ENCODE assay signal across 14 cellular contexts in genomic region chr12:25806271-25806670, GRCh38.
A peak's percentile ranks its signal among the peaks of the same experiment; 100 is the strongest.
DNase-seq lines count a peak whose midpoint lies in the region; ATAC-seq, FAIRE-seq and TF ChIP-seq lines count a peak whose summit lies in the region.
"Had no signal": no experiment of that assay in that cellular context is flagged by ENCODE, and none has a peak within 500 bp of the region (broad histone marks: within the 10 kb centered on the region; RNA-seq: fewer than 3 reads in every experiment).

No MANE protein-coding gene starts in this region.

- H3K27ac ChIP-seq in MM.1S (ENCODE audit: low read length) (no peak overlapping the region), astrocyte (ENCODE audit: low read depth, low read length) (no peak overlapping the region), aorta (ENCODE audit: low read depth in 1 of 2, low read length in 2 of 2) (no peak overlapping the region)
- H3K27ac ChIP-seq: PC-9, prostate gland had no signal

- H4K20me1 ChIP-seq in MM.1S (ENCODE audit: insufficient read depth, low read length) (no peaks in the 10 kb centered on the region), astrocyte (ENCODE audit: insufficient read depth, low read length) (no peaks in the 10 kb centered on the region)

- H3F3A ChIP-seq in MM.1S (ENCODE audit: insufficient read depth, low read length), result no peaks in the 10 kb centered on the region

- H3K27me3 ChIP-seq in MM.1S (replicated peaks; ENCODE audit: insufficient read depth, low read length) (no peaks in the 10 kb centered on the region), astrocyte (ENCODE audit: insufficient read depth, low read length) (no peaks in the 10 kb centered on the region), aorta (ENCODE audit: control insufficient read depth in 1 of 2, insufficient read depth in 2 of 2, low read length in 1 of 2) (no peaks in the 10 kb centered on the region)
- H3K27me3 ChIP-seq: MG63 had no signal

- no peak overlapping the region for H3K4me3 Mint-ChIP-seq in activated naive CD4-positive, alpha-beta T cell treated with anti-CD3 and anti-CD28 coated beads for 36 hours
- no peak overlapping the region for H3K4me3 Mint-ChIP-seq in astrocyte (ENCODE audit: unreplicated experiment)
- H3K4me3 Mint-ChIP-seq: stimulated activated naive CD8-positive, alpha-beta T cell treated with anti-CD3 and anti-CD28 coated beads, Interleukin-15, Interleukin-2, amounts not matched to agents 100 ng/mL and 50 ng/mL, for 24 hours; T-helper 17 cell had no signal

- H3K9me2 ChIP-seq in MM.1S (replicated peaks; ENCODE audit: insufficient read depth, low read length), result no peaks in the 10 kb centered on the region

- H3K36me3 Mint-ChIP-seq in activated naive CD4-positive, alpha-beta T cell treated with anti-CD3 and anti-CD28 coated beads for 36 hours (ENCODE audit: low read depth), result no peaks in the 10 kb centered on the region
- H3K36me3 Mint-ChIP-seq in astrocyte (ENCODE audit: low read depth, unreplicated experiment), result no peaks in the 10 kb centered on the region

- H3K4me1 ChIP-seq in MM.1S (ENCODE audit: low read length) (peaks cover 5% of the 10 kb centered on the region; the same call in 1 of the 2 replicates), astrocyte (ENCODE audit: insufficient read depth, low read length) (peaks cover 2% of the 10 kb centered on the region), aorta (ENCODE audit: control insufficient read depth in 1 of 2, insufficient read depth in 2 of 2, low read length in 2 of 2) (no peaks in the 10 kb centered on the region)
- H3K4me1 ChIP-seq: prostate gland had no signal

- H3K36me3 ChIP-seq in MM.1S (replicated peaks; ENCODE audit: insufficient read depth, low read length) (no peaks in the 10 kb centered on the region), astrocyte (ENCODE audit: insufficient read depth, low read length) (no peaks in the 10 kb centered on the region), aorta (ENCODE audit: control insufficient read depth in 1 of 2, insufficient read depth in 2 of 2, low read length in 1 of 2) (no peaks in the 10 kb centered on the region)
- H3K36me3 ChIP-seq: MG63, prostate gland had no signal

- no peak overlapping the region for H3K9ac ChIP-seq in MM.1S (ENCODE audit: low read length)
- no peak overlapping the region for H3K9ac ChIP-seq in astrocyte (ENCODE audit: low read length)

- no peak for ATAC-seq in aorta (ENCODE audit: low FRiP score)
- ATAC-seq: T-helper 17 cell had no signal

- no peaks in the 10 kb centered on the region for H3K9me3 Mint-ChIP-seq in activated naive CD4-positive, alpha-beta T cell treated with anti-CD3 and anti-CD28 coated beads for 36 hours
- H3K9me3 Mint-ChIP-seq in astrocyte (ENCODE audit: unreplicated experiment), result no peaks in the 10 kb centered on the region

- intact Hi-C loops in activated naive CD4-positive, alpha-beta T cell treated with anti-CD3 and anti-CD28 coated beads for 36 hours (cut with micrococcal nuclease), result no loop called here
- intact Hi-C loops in aorta (cut with DNase I), result no loop called here

- H3K27ac Mint-ChIP-seq in activated naive CD4-positive, alpha-beta T cell treated with anti-CD3 and anti-CD28 coated beads for 36 hours, result no peak overlapping the region
- H3K27ac Mint-ChIP-seq in astrocyte (ENCODE audit: unreplicated experiment), result no peak overlapping the region
- H3K27ac Mint-ChIP-seq: stimulated activated naive CD8-positive, alpha-beta T cell treated with anti-CD3 and anti-CD28 coated beads, Interleukin-15, Interleukin-2, amounts not matched to agents 100 ng/mL and 50 ng/mL, for 24 hours; T-helper 17 cell had no signal

- peak; percentile 55 for DNase-seq in activated naive CD4-positive, alpha-beta T cell treated with anti-CD3 and anti-CD28 coated beads for 36 hours
- DNase-seq in activated naive CD4-positive, alpha-beta T cell treated with Interleukin-2 at 50 U/mL for 16 hours, result no peak
- DNase-seq in MM.1S (peak; percentile 49), astrocyte (ENCODE audit: low read depth) (peak; percentile 59), skeletal muscle cell (ENCODE audit: low read depth) (peak; percentile 48), aorta (no peak), dermis blood vessel endothelial cell (no peak), NCI-H526 treated with DMSO at 0.1 percent for 48 hours (lab: John Stamatoyannopoulos, UW) (no peak)
- DNase-seq: H7, MG63, PC-9, T-helper 17 cell had no signal

- H3K9me3 ChIP-seq in MM.1S (replicated peaks; ENCODE audit: insufficient read depth, low read length) (no peaks in the 10 kb centered on the region), astrocyte (ENCODE audit: insufficient read depth, low read depth, low read length) (no peaks in the 10 kb centered on the region), aorta (ENCODE audit: control insufficient read depth, low read length) (no peaks in the 10 kb centered on the region)
- H3K9me3 ChIP-seq: prostate gland had no signal

- H3K4me1 Mint-ChIP-seq in activated naive CD4-positive, alpha-beta T cell treated with anti-CD3 and anti-CD28 coated beads for 36 hours (ENCODE audit: low read depth), result peaks cover 2% of the 10 kb centered on the region
- peaks cover 3% of the 10 kb centered on the region for H3K4me1 Mint-ChIP-seq in astrocyte (ENCODE audit: low read depth, unreplicated experiment)
- H3K4me1 Mint-ChIP-seq: T-helper 17 cell had no signal

- H3K4me2 ChIP-seq in MM.1S (ENCODE audit: low read depth, low read length), result no peak overlapping the region
- H3K4me2 ChIP-seq in astrocyte (ENCODE audit: low read length), result peak overlapping the region; percentile 19
- H3K4me2 ChIP-seq: PC-9 had no signal

- CTCF ChIA-PET in activated naive CD4-positive, alpha-beta T cell treated with anti-CD3 and anti-CD28 coated beads for 36 hours (lab: Charles Lee), result no interaction called here

- WGBS in aorta, 2 donors, result 53 to 62% methylated on average over 1 of the region's 1 CpG

- TF ChIP-seq CTCF in MM.1S (IDR thresholded peaks at IDR 0.05; ENCODE audit: low read length) (no peak), astrocyte (IDR thresholded peaks at IDR 0.05; ENCODE audit: insufficient read depth, low read depth, low read length) (no peak)

- peaks cover 2% of the 10 kb centered on the region for H3K27me3 Mint-ChIP-seq in activated naive CD4-positive, alpha-beta T cell treated with anti-CD3 and anti-CD28 coated beads for 36 hours (ENCODE audit: low read depth)
- no peaks in the 10 kb centered on the region for H3K27me3 Mint-ChIP-seq in astrocyte (ENCODE audit: low read depth, unreplicated experiment)
- H3K27me3 Mint-ChIP-seq: stimulated activated naive CD8-positive, alpha-beta T cell treated with anti-CD3 and anti-CD28 coated beads, Interleukin-15, Interleukin-2, amounts not matched to agents 100 ng/mL and 50 ng/mL, for 24 hours; T-helper 17 cell had no signal

- H3K79me2 ChIP-seq in MM.1S (ENCODE audit: low read length) (no peaks in the 10 kb centered on the region), astrocyte (ENCODE audit: insufficient read depth, low read length) (no peaks in the 10 kb centered on the region)

- H3K4me3 ChIP-seq in MM.1S (ENCODE audit: low read length), result no peak overlapping the region
- H3K4me3 ChIP-seq in astrocyte (ENCODE audit: insufficient read depth, low read depth, low read length), result no peak overlapping the region
- no peak overlapping the region for H3K4me3 ChIP-seq in skeletal muscle cell (ENCODE audit: low read depth, low read length)
- H3K4me3 ChIP-seq in aorta (ENCODE audit: low read length in 2 of 2), result no peak overlapping the region
- H3K4me3 ChIP-seq: MG63, PC-9, prostate gland had no signal

- H2AFZ ChIP-seq in MM.1S (ENCODE audit: low read length) (no peak overlapping the region), astrocyte (ENCODE audit: low read depth, low read length) (no peak overlapping the region)

- no peak for FAIRE-seq in astrocyte (lab: Jason Lieb, UNC)

Comparison
In these comparisons a context has a peak if more than half of its experiments do, and no peak if none do; other contexts are left out.
1. DNase-seq: peak in activated naive CD4-positive, alpha-beta T cell treated with anti-CD3 and anti-CD28 coated beads for 36 hours (single experiment), MM.1S (single experiment), astrocyte (single experiment) and skeletal muscle cell (single experiment); none in activated naive CD4-positive, alpha-beta T cell treated with Interleukin-2 at 50 U/mL for 16 hours (single experiment), aorta (0 of 2), dermis blood vessel endothelial cell (single experiment) and NCI-H526 treated with DMSO at 0.1 percent for 48 hours (single experiment).